24 cellular contexts compared by ENCODE assay signal in the genomic region with DNA sequence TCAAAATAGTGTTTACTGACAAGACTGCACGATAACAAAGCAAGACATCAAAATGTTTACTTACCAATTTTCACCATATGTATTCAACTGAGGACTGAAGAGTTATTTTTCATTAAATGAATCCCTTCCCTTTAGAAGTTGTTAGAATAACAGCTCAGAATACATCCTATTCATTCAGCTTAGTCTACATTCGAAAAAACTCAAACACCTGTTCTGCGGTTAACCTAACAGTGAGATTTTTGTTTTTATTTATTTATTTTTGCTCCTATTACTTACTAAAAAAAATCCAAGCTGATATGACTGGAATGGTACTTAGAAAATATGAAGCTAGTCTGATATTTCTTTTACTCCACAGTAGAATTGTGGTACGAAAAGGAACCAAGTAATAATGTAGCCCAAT. TPM values are rescaled to one million over a fixed set of nuclear protein-coding genes. Genes with fewer than 3 reads are reported as not detected.
"Had no signal": no experiment of that assay in that cellular context is flagged by ENCODE, and none has a peak within 500 bp of the region (broad histone marks: within the 10 kb centered on the region; RNA-seq: fewer than 3 reads in every experiment).

No MANE protein-coding gene starts in this region.

- DNase-seq: activated CD4-positive, alpha-beta T cell treated with anti-CD3 and anti-CD28 coated beads, Interleukin-2, amount 10 ng/mL, durations not matched to agents 24 days and 14 days; activated CD4-positive, alpha-beta T cell treated with anti-CD3 and anti-CD28 coated beads, Interleukin-2, amount 50 U/mL, for 4 hours; activated CD8-positive, alpha-beta T cell treated with anti-CD3 and anti-CD28 coated beads for 36 hours; activated effector memory CD4-positive, alpha-beta T cell treated with anti-CD3 and anti-CD28 coated beads, Interleukin-2, amount 50 U/mL, for 16 hours; activated naive CD4-positive, alpha-beta T cell; activated naive CD8-positive, alpha-beta T cell treated with anti-CD3 and anti-CD28 coated beads, Interleukin-2, amount 10 ng/mL, durations not matched to agents 7 days and 5 days; activated T-cell treated with anti-CD3 and anti-CD28 coated beads, Interleukin-2, amount 50 U/mL, for 1 hour; activated T-cell treated with anti-CD3 and anti-CD28 coated beads, Interleukin-2, amount 50 U/mL, for 72 hours; amygdala; colonic mucosa; NCI-H1048; NCI-H1694; NCI-H2029; NCI-H226; NCI-H446 treated with DMSO at 0.1 percent for 48 hours; NCI-H69; SHP77; SK-N-SH had no signal

RNA-seq across cellular contexts. Expression of gene KCNA4, which starts 10.0 kb away (rescaled TPM):
- total RNA-seq: activated CD4-positive, alpha-beta T cell treated with anti-CD3 and anti-CD28 coated beads, Interleukin-2, amount 10 ng/mL, durations not matched to agents 24 days and 14 days; activated CD8-positive, alpha-beta memory T cell treated with anti-CD3 and anti-CD28 coated beads for 36 hours; activated CD8-positive, alpha-beta T cell treated with anti-CD3 and anti-CD28 coated beads for 36 hours; activated naive CD8-positive, alpha-beta T cell treated with anti-CD3 and anti-CD28 coated beads, Interleukin-2, amount 10 ng/mL, durations not matched to agents 7 days and 5 days; activated T-cell treated with anti-CD3 and anti-CD28 coated beads, Interleukin-2, amount 50 U/mL, for 72 hours; activated T-helper 17 cell treated with anti-CD3 and anti-CD28 coated beads, Interleukin-2, amount 50 U/mL, for 72 hours; chondrocyte; K562; MCF 10A; SJSA1 had no signal
- polyA plus RNA-seq: K562, SK-N-SH had no signal
